In genomic region chr5:100456615-100457014, GRCh38 we compare ENCODE assay signal across 27 cellular contexts.
"Had no signal": no experiment of that assay in that cellular context is flagged by ENCODE, and none has a peak within 500 bp of the region (broad histone marks: within the 10 kb centered on the region; RNA-seq: fewer than 3 reads in every experiment).

No MANE protein-coding gene starts in this region.

- H3K4me3 Mint-ChIP-seq: mesothelial cell of epicardium; naive B cell; natural killer cell treated with Interleukin-12 subunit alpha and Interleukin-12 subunit beta and Interleukin-15 and Interleukin-18, amount 100 ng/mL, for 72 hours; neural crest cell; stimulated activated naive CD8-positive, alpha-beta T cell treated with anti-CD3 and anti-CD28 coated beads, Interleukin-15, amount 100 ng/mL, for 72 hours had no signal

- H3K27ac ChIP-seq: coronary artery, esophagus muscularis mucosa, foreskin keratinocyte, gastroesophageal sphincter, heart left ventricle, hepatocyte, left lung, neutrophil, pancreas, right lobe of liver, suprapubic skin, transverse colon had no signal

- H3K4me2 ChIP-seq: hepatocyte had no signal

- FAIRE-seq: endothelial cell of umbilical vein had no signal

- H3K27me3 ChIP-seq: esophagus muscularis mucosa, foreskin keratinocyte, gastroesophageal sphincter, heart left ventricle, hepatocyte, left lung, neutrophil, pancreas, right lobe of liver, suprapubic skin, transverse colon had no signal

- H3K36me3 Mint-ChIP-seq: naive B cell; natural killer cell treated with Interleukin-12 subunit alpha and Interleukin-12 subunit beta and Interleukin-15 and Interleukin-18, amount 100 ng/mL, for 72 hours had no signal

- H3K36me3 ChIP-seq: esophagus muscularis mucosa, gastroesophageal sphincter, heart left ventricle, left lung, neutrophil, pancreas, right lobe of liver, suprapubic skin, transverse colon had no signal

- DNase-seq: dermis blood vessel endothelial cell; effector memory CD4-positive, alpha-beta T cell; foreskin keratinocyte; heart left ventricle; kidney; left lung; mesenchymal stem cell; mucosa of descending colon; naive B cell; pancreas; right lobe of liver; small intestine; stimulated activated CD4-positive, alpha-beta T cell treated with anti-CD3 and anti-CD28 coated beads, Interleukin-15, amount 100 ng/mL, for 24 hours; stimulated activated CD4-positive, alpha-beta T cell treated with anti-CD3 and anti-CD28 coated beads, Interleukin-2, amount 100 ng/mL, for 48 hours; stimulated activated naive CD4-positive, alpha-beta T cell; stimulated activated naive CD8-positive, alpha-beta T cell treated with anti-CD3 and anti-CD28 coated beads, Interleukin-15, amount 100 ng/mL, for 72 hours; transverse colon had no signal

- H3K27me3 Mint-ChIP-seq: natural killer cell treated with Interleukin-12 subunit alpha and Interleukin-12 subunit beta and Interleukin-15 and Interleukin-18, amount 100 ng/mL, for 72 hours; stimulated activated naive CD8-positive, alpha-beta T cell treated with anti-CD3 and anti-CD28 coated beads, Interleukin-15, amount 100 ng/mL, for 72 hours had no signal

- H3K4me1 Mint-ChIP-seq: naive B cell; neural crest cell; stimulated activated naive CD8-positive, alpha-beta T cell treated with anti-CD3 and anti-CD28 coated beads, Interleukin-15, amount 100 ng/mL, for 72 hours had no signal

- H3K27ac Mint-ChIP-seq: mesothelial cell of epicardium; naive B cell; natural killer cell treated with Interleukin-12 subunit alpha and Interleukin-12 subunit beta and Interleukin-15 and Interleukin-18, amount 100 ng/mL, for 72 hours; stimulated activated naive CD8-positive, alpha-beta T cell treated with anti-CD3 and anti-CD28 coated beads, Interleukin-15, amount 100 ng/mL, for 72 hours had no signal

- ATAC-seq: foreskin keratinocyte; gastroesophageal sphincter; heart left ventricle; left lung; mucosa of descending colon; natural killer cell treated with Interleukin-12 subunit alpha and Interleukin-12 subunit beta and Interleukin-15 and Interleukin-18, amount 100 ng/mL, for 72 hours; pancreas; right lobe of liver; stimulated activated naive CD8-positive, alpha-beta T cell treated with anti-CD3 and anti-CD28 coated beads, Interleukin-15, amount 100 ng/mL, for 72 hours had no signal

- H3K9me3 ChIP-seq: esophagus muscularis mucosa, gastroesophageal sphincter, left lung, mucosa of descending colon, neutrophil, pancreas, right lobe of liver, suprapubic skin, transverse colon had no signal

- H3K79me2 ChIP-seq: hepatocyte had no signal

- H3K4me3 ChIP-seq: coronary artery, esophagus muscularis mucosa, gastroesophageal sphincter, heart left ventricle, hepatocyte, left lung, mucosa of descending colon, pancreas, right lobe of liver, suprapubic skin, transverse colon had no signal

- H3K4me1 ChIP-seq: esophagus muscularis mucosa, foreskin keratinocyte, gastroesophageal sphincter, heart left ventricle, left lung, pancreas, right lobe of liver, suprapubic skin, transverse colon had no signal

- H2AFZ ChIP-seq: hepatocyte had no signal
